ENCODE assay signal across 8 cellular contexts in genomic region chr17:83205387-83206035, GRCh38.
DNase-seq lines count a peak whose midpoint lies in the region; ATAC-seq, FAIRE-seq and TF ChIP-seq lines count a peak whose summit lies in the region.
"Not testable (repeated sequence)": the region's sequence is repeated elsewhere in the genome, so short reads cannot be mapped to it uniquely, and the experiment has no call there.

No MANE protein-coding gene starts in this region.

- intact Hi-C loops in kidney (cut with DNase I) = not testable (repeated sequence)

- H3K4me3 ChIP-seq in NB4 (ENCODE audit: low read depth, low read length); kidney (ENCODE audit: low read length in 2 of 2); thoracic aorta: not testable (repeated sequence)

- not testable (repeated sequence) for H3K36me3 Mint-ChIP-seq in progenitor cell of endocrine pancreas (ENCODE audit: insufficient read depth)

- FAIRE-seq in kidney (lab: Jason Lieb, UNC) = not testable (repeated sequence)

- H3K27me3 ChIP-seq in thoracic aorta (replicated peaks; ENCODE audit: insufficient read depth) = not testable (repeated sequence)

- not testable (repeated sequence) for H3K9ac ChIP-seq in kidney (ENCODE audit: low read length in 2 of 2)

- not testable (repeated sequence) for H3K27ac ChIP-seq in kidney (ENCODE audit: low read depth in 2 of 2, low read length in 2 of 2); thoracic aorta

- peaks cover 0 to 14% of the 10 kb centered on the region in 2 donors for H3K4me1 ChIP-seq in kidney (ENCODE audit: control insufficient read depth in 1 of 2, insufficient read depth in 1 of 2, low read depth in 1 of 2, low read length in 2 of 2)
- H3K4me1 ChIP-seq in thoracic aorta (ENCODE audit: control insufficient read depth in 1 of 2, low read depth in 2 of 2) = peaks cover 20 to 38% of the 10 kb centered on the region in 2 donors

- not testable (repeated sequence) for H3K9me3 ChIP-seq in kidney (ENCODE audit: control insufficient read depth in 1 of 2, low read length in 2 of 2); thoracic aorta

- TF ChIP-seq CTCF in NB4 (IDR thresholded peaks at IDR 0.05; ENCODE audit: low read depth, low read length) (peak; percentile 26), kidney (IDR thresholded peaks at IDR 0.05; ENCODE audit: borderline replicate concordance, extremely low read depth, insufficient read depth) (peak; percentile 42), progenitor cell of endocrine pancreas (IDR thresholded peaks at IDR 0.05; ENCODE audit: unreplicated experiment) (peak; percentile 57), thoracic aorta (IDR thresholded peaks at IDR 0.05) (peak; percentile 80)

- not testable (repeated sequence) for H3K9me3 Mint-ChIP-seq in progenitor cell of endocrine pancreas (ENCODE audit: low read depth)

- DNase-seq in EH (ENCODE audit: low read depth) (peak; percentile 51), NB4 (ENCODE audit: low read depth) (peak; percentile 86), T-helper 9 cell (peak; percentile 53), dermis blood vessel endothelial cell (peak; percentile 68), kidney (peak; percentile 89), progenitor cell of endocrine pancreas (ENCODE audit: low spot score, unreplicated experiment) (peak; percentile 57)
- peak; percentile 13 to 22 for DNase-seq in activated T-helper 1 cell treated with anti-CD3 and anti-CD28 coated beads, Interleukin-2, amount 50 U/mL, for 16 hours (ENCODE audit: low read depth in 1 of 2, low spot score in 1 of 2)
- DNase-seq in thoracic aorta (ENCODE audit: low spot score) = not testable (repeated sequence)

- TF ChIP-seq POLR2A in NB4 (IDR thresholded peaks at IDR 0.05; ENCODE audit: extremely low read depth, insufficient read length) = not testable (repeated sequence)

- H3K36me3 ChIP-seq in kidney (ENCODE audit: control insufficient read depth in 1 of 2, insufficient read depth in 2 of 2, low read length in 2 of 2); thoracic aorta: not testable (repeated sequence)

- not testable (repeated sequence) for H3K4me1 Mint-ChIP-seq in progenitor cell of endocrine pancreas (ENCODE audit: low read depth)

- not testable (repeated sequence) for ATAC-seq in thoracic aorta (ENCODE audit: insufficient number of reproducible peaks, low FRiP score, low read depth)

- H3K4me3 Mint-ChIP-seq in progenitor cell of endocrine pancreas (ENCODE audit: low read depth) = not testable (repeated sequence)

- not testable (repeated sequence) for H3K27ac Mint-ChIP-seq in progenitor cell of endocrine pancreas

- H3K27me3 Mint-ChIP-seq in progenitor cell of endocrine pancreas = not testable (repeated sequence)

Comparison
In these comparisons a context has a peak if more than half of its experiments do, and no peak if none do; other contexts are left out.
1. CTCF ChIP-seq: peak in every context shown above with its lines; median percentile 80 in thoracic aorta; 57 in progenitor cell of endocrine pancreas; 42 in kidney; 26 in NB4.